ENCODE assay signal across 8 cellular contexts in the genomic region with DNA sequence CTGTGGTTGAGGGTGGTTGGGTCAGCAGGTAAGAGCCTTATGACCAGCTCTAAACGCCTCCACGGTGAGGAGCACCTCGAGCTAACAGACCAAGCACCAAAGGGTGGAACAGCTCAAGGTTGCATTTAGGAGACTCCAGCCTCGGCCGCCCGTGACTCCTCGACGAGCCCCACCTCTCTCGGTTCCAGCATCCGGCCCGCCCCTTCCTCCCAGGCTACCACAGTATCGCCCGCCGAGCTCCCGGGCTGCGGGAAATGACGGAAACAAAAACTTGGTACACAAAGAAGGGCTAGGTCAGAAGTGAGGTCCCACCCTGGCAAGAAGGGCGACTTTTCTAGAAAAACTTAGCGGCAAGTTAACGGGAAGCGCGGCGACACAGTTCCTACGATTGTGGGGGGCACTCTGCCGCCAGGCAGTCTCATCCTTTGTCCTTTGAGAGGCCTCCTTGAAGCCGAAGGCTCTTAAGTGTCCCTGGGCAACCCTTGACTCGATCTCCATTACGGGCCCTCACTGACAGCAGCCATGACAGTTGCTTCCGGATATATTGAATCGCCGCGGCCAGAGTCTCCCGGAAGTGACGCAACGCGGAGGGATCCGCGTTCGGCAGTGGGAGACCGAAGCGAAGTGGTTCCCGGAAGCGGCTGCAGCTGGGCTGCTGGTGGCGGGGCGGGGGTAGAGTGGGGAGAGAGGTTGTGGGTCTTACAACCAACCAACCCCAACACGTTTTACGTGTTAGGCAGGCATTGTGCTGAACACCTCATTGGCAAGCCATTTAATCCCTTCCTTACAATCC. TPM values are rescaled to one million over a fixed set of nuclear protein-coding genes. Genes with fewer than 3 reads are reported as not detected.
DNase-seq lines count a peak whose midpoint lies in the region; ATAC-seq, FAIRE-seq and TF ChIP-seq lines count a peak whose summit lies in the region.

No MANE protein-coding gene starts in this region.

- no peaks in the 10 kb centered on the region for H3K79me2 ChIP-seq in parathyroid adenoma

- whole genome bisulfite sequencing in tibial nerve, 2 donors = 4 to 11% methylated on average over 35 to 45 of the region's 47 CpGs

- no peaks in the 10 kb centered on the region for H3K27me3 ChIP-seq in RWPE2 (ENCODE audit: insufficient read depth, poor library complexity, severe bottlenecking)
- no peaks in the 10 kb centered on the region for H3K27me3 ChIP-seq in parathyroid adenoma (ENCODE audit: control insufficient read depth, insufficient read depth, low read length)
- H3K27me3 ChIP-seq in tibial nerve = peaks cover 0 to 36% of the 10 kb centered on the region in 2 donors

- TF ChIP-seq POLR2A in H54 (IDR thresholded peaks at IDR 0.05; ENCODE audit: low read depth, low read length) (peak; percentile 71), tibial nerve (IDR thresholded peaks at IDR 0.05) (peak in 1 of 2 donors; percentile 40)

- peak; percentile 98 for FAIRE-seq in H54 (lab: Jason Lieb, UNC)

- TF ChIP-seq EP300 in tibial nerve (IDR thresholded peaks at IDR 0.05) = peak in 1 of 2 donors; percentile 90

- peak; percentile 94 for DNase-seq in ELR (ENCODE audit: low read depth)
- DNase-seq in H54 (ENCODE audit: insufficient read length, low spot score) = peak; percentile 83
- DNase-seq in M059J (ENCODE audit: low read depth) = peak; percentile 91
- DNase-seq in RWPE2 (ENCODE audit: low spot score) = peak; percentile 89
- peak; percentile 84 for DNase-seq in activated T-helper 9 cell treated with anti-CD3 and anti-CD28 coated beads, Interleukin-2, amount 50 U/mL, for 16 hours (ENCODE audit: low read depth)
- peak; percentile 90 for DNase-seq in fibroblast of the conjunctiva (ENCODE audit: low read depth)
- peak; percentile 85 to 91 for DNase-seq in tibial nerve (ENCODE audit: low spot score in 2 of 2)

- H3K9ac ChIP-seq in parathyroid adenoma = peak overlapping the region; percentile 23

- ATAC-seq in RWPE2 (ENCODE audit: low read depth) = peak; percentile 96

- peak overlapping the region; percentile 99 for H2AFZ ChIP-seq in parathyroid adenoma

- TF ChIP-seq CTCF in RWPE2 (IDR thresholded peaks at IDR 0.05; ENCODE audit: poor library complexity, severe bottlenecking) = no peak
- TF ChIP-seq CTCF in parathyroid adenoma (IDR thresholded peaks at IDR 0.05) = no peak
- no peak for TF ChIP-seq CTCF in tibial nerve (IDR thresholded peaks at IDR 0.05)

- peak overlapping the region; percentile 49 for H3K4me3 ChIP-seq in RWPE2 (ENCODE audit: severe bottlenecking)
- H3K4me3 ChIP-seq in parathyroid adenoma (ENCODE audit: low read depth, low read length) = peak overlapping the region; percentile 90
- H3K4me3 ChIP-seq in tibial nerve = peak overlapping the region; percentile 45 to 74 (median 62)

- H3K4me1 ChIP-seq in RWPE2 (ENCODE audit: insufficient read depth, poor library complexity, severe bottlenecking) = no peaks in the 10 kb centered on the region
- no peaks in the 10 kb centered on the region for H3K4me1 ChIP-seq in parathyroid adenoma
- peaks cover 0 to 10% (median 0%) of the 10 kb centered on the region in 4 donors for H3K4me1 ChIP-seq in tibial nerve

- H3K9me3 ChIP-seq in RWPE2 (ENCODE audit: severe bottlenecking) (no peaks in the 10 kb centered on the region), parathyroid adenoma (ENCODE audit: control insufficient read depth, low read length) (peaks cover 5% of the 10 kb centered on the region), tibial nerve (no peaks in the 10 kb centered on the region)

- peak overlapping the region; percentile 82 for H3K4me2 ChIP-seq in parathyroid adenoma (ENCODE audit: low read length)

- H3K27ac ChIP-seq in RWPE2 (ENCODE audit: poor library complexity, severe bottlenecking) (peak overlapping the region; percentile 68), parathyroid adenoma (peak overlapping the region; percentile 84), tibial nerve (peak overlapping the region; percentile 38 to 93 (median 86))

- peaks cover 4% of the 10 kb centered on the region; the same call in 1 of the 2 replicates for H3K36me3 ChIP-seq in RWPE2 (ENCODE audit: low read depth)
- no peaks in the 10 kb centered on the region for H3K36me3 ChIP-seq in parathyroid adenoma (ENCODE audit: control insufficient read depth, insufficient read depth, low read length)
- H3K36me3 ChIP-seq in tibial nerve = no peaks in the 10 kb centered on the region

RNA-seq across cellular contexts. Expression of gene ZNF518A, which starts 40.2 kb away (rescaled TPM):
- 2.8 and 3.3 TPM in 2 replicates for total RNA-seq in M059J (2014; rRNA removed; shearing (Covaris generic))
- 10 to 100 TPM; 20.7 to 36.7 (median 25.7) TPM for total RNA-seq in tibial nerve

RNA-seq across cellular contexts. Expression of gene CCNJ, which starts 46.5 kb away (rescaled TPM):
- total RNA-seq in M059J (2014; rRNA removed; shearing (Covaris generic)) = 3.8 and 4.1 TPM in 2 replicates
- 1 to 10 TPM; 2.4 to 5.1 (median 4.7) TPM for total RNA-seq in tibial nerve

Comparison
In these comparisons a context has a peak if more than half of its experiments do, and no peak if none do; other contexts are left out.
1. Peak in every context shown above with its lines: DNase-seq, ATAC-seq, H3K4me3 ChIP-seq and H3K27ac ChIP-seq.